Comparison of ENCODE assay signal across 9 cellular contexts in genomic region chr12:14995583-14996425, GRCh38. TPM values are rescaled to one million over a fixed set of nuclear protein-coding genes. Genes with fewer than 3 reads are reported as not detected.
DNase-seq lines count a peak whose midpoint lies in the region; ATAC-seq and TF ChIP-seq lines count a peak whose summit lies in the region.
"Had no signal": no experiment of that assay in that cellular context is flagged by ENCODE, and none has a peak within 500 bp of the region (broad histone marks: within the 10 kb centered on the region; RNA-seq: fewer than 3 reads in every experiment).

No MANE protein-coding gene starts in this region.

- no peaks in the 10 kb centered on the region for H3K27me3 ChIP-seq in CD8-positive, alpha-beta memory T cell (ENCODE audit: insufficient read depth, low read length, poor library complexity, severe bottlenecking)
- H3K27me3 ChIP-seq in HCT116 (ENCODE audit: insufficient read depth, low read length) (peaks cover 6% of the 10 kb centered on the region), aorta (ENCODE audit: control insufficient read depth in 1 of 2, insufficient read depth in 2 of 2, low read length in 1 of 2) (no peaks in the 10 kb centered on the region)

- H3K27me3 Mint-ChIP-seq in CD8-positive, alpha-beta memory T cell = peaks cover 2 to 9% of the 10 kb centered on the region in 2 donors
- H3K27me3 Mint-ChIP-seq in brain = peaks cover 4% of the 10 kb centered on the region

- H3K4me3 ChIP-seq in CD8-positive, alpha-beta memory T cell (ENCODE audit: low read length) = peak overlapping the region; percentile 2
- H3K4me3 ChIP-seq in HCT116 (replicated peaks in 1 of 2; ENCODE audit: low read depth in 1 of 2, low read length in 2 of 2) = no peak overlapping the region
- no peak overlapping the region for H3K4me3 ChIP-seq in aorta (ENCODE audit: low read length in 2 of 2)
- H3K4me3 ChIP-seq: skin epidermis had no signal

- H3K36me3 ChIP-seq in CD8-positive, alpha-beta memory T cell (ENCODE audit: insufficient read depth, low read length) = no peaks in the 10 kb centered on the region
- H3K36me3 ChIP-seq in HCT116 (ENCODE audit: control insufficient read depth in 1 of 2, insufficient read depth in 2 of 2, low read length in 2 of 2) (no peaks in the 10 kb centered on the region), aorta (ENCODE audit: control insufficient read depth in 1 of 2, insufficient read depth in 2 of 2, low read length in 1 of 2) (no peaks in the 10 kb centered on the region)

- H3K4me1 Mint-ChIP-seq in CD8-positive, alpha-beta memory T cell = peaks cover 23 to 31% (median 29%) of the 10 kb centered on the region in 3 donors
- H3K4me1 Mint-ChIP-seq in brain = peaks cover 6% of the 10 kb centered on the region

- H3K27ac Mint-ChIP-seq in CD8-positive, alpha-beta memory T cell = peak overlapping the region in 7 of 8 donors; percentile 12 to 71 (median 61)
- peak overlapping the region in 2 of 5 experiments; percentile 31 to 51 for H3K27ac Mint-ChIP-seq in brain

- DNase-seq in CD8-positive, alpha-beta memory T cell = peak in 2 of 5 donors; percentile 57 to 66
- DNase-seq in HCT116 (ENCODE audit: low read depth, low spot score) = peak; percentile 63
- DNase-seq in NCI-H524 treated with DMSO at 0.1 percent for 48 hours (lab: John Stamatoyannopoulos, UW) = peak; percentile 4
- DNase-seq in left colon = no peak
- no peak for DNase-seq in aorta
- DNase-seq in epidermal melanocyte (ENCODE audit: insufficient read length, low spot score) = no peak

- POLR2A ChIA-PET in CD8-positive, alpha-beta memory T cell (lab: Charles Lee) = interaction anchor here (0.6 to 1.2 kb wide), 7 partner anchors 34 to 226 kb away, joined by 4 to 9 read pairs (median 6); partner anchors contain the start of genes C12orf60, ERP27 and WBP11
- POLR2A ChIA-PET in HCT116 (lab: Charles Lee) = no interaction called here

- TF ChIP-seq POLR2A in HCT116 (IDR thresholded peaks at IDR 0.05; ENCODE audit: borderline replicate concordance, extremely low read depth, insufficient read depth, insufficient read length) = no peak

- peak; percentile 81 for TF ChIP-seq RAD21 in HCT116 (IDR thresholded peaks at IDR 0.05; ENCODE audit: low read depth)

- peaks cover 0 to 7% (median 1%) of the 10 kb centered on the region in 3 donors for H3K36me3 Mint-ChIP-seq in CD8-positive, alpha-beta memory T cell
- H3K36me3 Mint-ChIP-seq in brain = no peaks in the 10 kb centered on the region

- no peaks in the 10 kb centered on the region for H3K9me3 ChIP-seq in CD8-positive, alpha-beta memory T cell (ENCODE audit: low read length)
- H3K9me3 ChIP-seq in HCT116 (ENCODE audit: control insufficient read depth in 1 of 2, insufficient read depth in 1 of 2, low read depth in 1 of 2, low read length in 2 of 2) (no peaks in the 10 kb centered on the region), aorta (ENCODE audit: control insufficient read depth, low read length) (no peaks in the 10 kb centered on the region)

- CTCF ChIA-PET in CD8-positive, alpha-beta memory T cell (lab: Charles Lee) = interaction anchor here (0.7 to 4.0 kb wide), 30 partner anchors 8 to 272 kb away, joined by 3 to 47 read pairs (median 4); partner anchors contain the start of genes ARHGDIB, ART4, ERP27 and RERG
- CTCF ChIA-PET in HCT116 (lab: Charles Lee) = interaction anchor here (0.6 to 2.8 kb wide), 12 partner anchors 12 to 758 kb away, joined by 3 to 24 read pairs (median 4); partner anchors contain the start of genes ART4, C12orf60 and WBP11

- no TSS peak for BruUV-seq in HCT116 (replicated peaks; lab: Mats Ljungman, UMichigan)

- no peaks in the 10 kb centered on the region for H4K20me1 ChIP-seq in HCT116 (ENCODE audit: insufficient read depth)

- no peaks in the 10 kb centered on the region for H3K9me2 ChIP-seq in HCT116 (ENCODE audit: insufficient read depth)

- TF ChIP-seq CTCF in HCT116 (IDR thresholded peaks at IDR 0.05 in 2 of 3, conservative IDR thresholded peaks at IDR 0.05 in 1 of 3; ENCODE audit: borderline replicate concordance in 1 of 3, insufficient read depth in 1 of 3, low read depth in 2 of 3, low read length in 2 of 3) (peak; percentile 37 to 76 (median 71); a peak in 5 of 6 replicates), brain (conservative IDR thresholded peaks at IDR 0.05) (peak; percentile 84 to 86)

- no peak overlapping the region for H3K27ac ChIP-seq in CD8-positive, alpha-beta memory T cell (ENCODE audit: low read depth, low read length)
- H3K27ac ChIP-seq in HCT116 (ENCODE audit: low read depth, low read length) (no peak overlapping the region), aorta (ENCODE audit: low read depth in 1 of 2, low read length in 2 of 2) (no peak overlapping the region)
- H3K27ac ChIP-seq: skin epidermis had no signal

- H3K79me2 ChIP-seq in HCT116 (ENCODE audit: insufficient read depth, low read length) = no peaks in the 10 kb centered on the region

- H3K9me3 Mint-ChIP-seq in CD8-positive, alpha-beta memory T cell = peaks cover 0 to 3% (median 0%) of the 10 kb centered on the region in 5 donors
- H3K9me3 Mint-ChIP-seq in brain = peaks cover 0 to 15% (median 9%) of the 10 kb centered on the region in 5 experiments

- peak overlapping the region; percentile 47 for H2AFZ ChIP-seq in HCT116 (ENCODE audit: low read depth, low read length, poor library complexity, severe bottlenecking)

- RAD21 ChIA-PET in HCT116 (lab: Charles Lee; ENCODE audit: low non-redundant PET in 1 of 2, low total read pairs in 2 of 2, uncharacterized antibody in 2 of 2, unreplicated experiment in 2 of 2) = interaction anchor here (0.6 to 1.2 kb wide), 4 partner anchors 12 to 185 kb away, joined by 3 to 6 read pairs (median 3); no protein-coding TSS in a partner anchor

- intact Hi-C loops in HCT116 (cut with micrococcal nuclease) = loop anchor here (1.0 to 10.0 kb wide), 7 partner anchors 59 to 811 kb away; no protein-coding TSS in a partner anchor
- intact Hi-C loops in left colon (cut with DNase I, micrococcal nuclease) = loop anchor here (2.0 to 10.0 kb wide), 3 partner anchors 149 to 269 kb away; partner anchors contain the start of gene ART4 (in 1 of the 2)
- intact Hi-C loops in aorta (cut with DNase I) = loop anchor here (2.0 to 10.0 kb wide), 7 partner anchors 61 to 529 kb away; partner anchors contain the start of gene ERP27 (in 1 of the 2)

- H3K4me1 ChIP-seq in CD8-positive, alpha-beta memory T cell (ENCODE audit: insufficient read depth, low read length) = peaks cover 24% of the 10 kb centered on the region
- no peaks in the 10 kb centered on the region for H3K4me1 ChIP-seq in HCT116 (ENCODE audit: control insufficient read depth in 1 of 2, insufficient read depth in 2 of 2, low read length in 2 of 2)
- H3K4me1 ChIP-seq in aorta (ENCODE audit: control insufficient read depth in 1 of 2, insufficient read depth in 2 of 2, low read length in 2 of 2) = no peaks in the 10 kb centered on the region

- 86 to 89% methylated on average over 3 of the region's 3 CpGs for WGBS in aorta, 2 donors

- H3K9ac ChIP-seq in HCT116 (ENCODE audit: low read length) = no peak overlapping the region

- no peak overlapping the region for H3K4me2 ChIP-seq in HCT116 (ENCODE audit: low read length)

- ATAC-seq in HCT116 (peak; percentile 34; the same call in 1 of the 2 replicates), left colon (peak; percentile 56), aorta (ENCODE audit: low FRiP score) (peak; percentile 82), HG02588 (IDR thresholded peaks at IDR 0.05; ENCODE audit: unreplicated experiment) (no peak)

- peak overlapping the region in 2 of 7 donors; percentile 12 to 27 for H3K4me3 Mint-ChIP-seq in CD8-positive, alpha-beta memory T cell
- H3K4me3 Mint-ChIP-seq in brain = no peak overlapping the region

TF ChIP-seq in HCT116, 20 proteins besides CTCF, POLR2A, EP300 and RAD21 (continues in another document):
- no peak for TF ChIP-seq TCF7L2 (IDR thresholded peaks at IDR 0.05; ENCODE audit: borderline replicate concordance, extremely low read depth, insufficient read depth, insufficient read length)

RNA-seq across cellular contexts. Expression of gene PDE6H, which starts 23.0 kb away (rescaled TPM):
- total RNA-seq in CD8-positive, alpha-beta memory T cell = not detected
- not detected for polyA plus RNA-seq in CD8-positive, alpha-beta memory T cell
- not detected for total RNA-seq in HCT116 (2021; ENCODE audit: unreplicated experiment)
- not detected in 2 replicates for polyA plus RNA-seq in HCT116 (2012)
- not detected for polyA plus RNA-seq in brain (ENCODE audit: insufficient read depth, low read depth, low replicate concordance)
- total RNA-seq in left colon = not detected
- total RNA-seq in aorta = not detected
- not detected for polyA plus RNA-seq in aorta

RNA-seq across cellular contexts. Expression of gene ARHGDIB, which starts 34.4 kb away (rescaled TPM):
- total RNA-seq in CD8-positive, alpha-beta memory T cell = 100 to 1,000 TPM; 495 to 511 TPM
- polyA plus RNA-seq in CD8-positive, alpha-beta memory T cell = 2,936 TPM
- total RNA-seq in HCT116 (2021; ENCODE audit: unreplicated experiment) = 4.3 TPM
- 1.6 and 2.3 TPM in 2 replicates for polyA plus RNA-seq in HCT116 (2012)
- 38.1 TPM for polyA plus RNA-seq in brain (ENCODE audit: insufficient read depth, low read depth, low replicate concordance)
- total RNA-seq in left colon = 10 to 100 TPM; 23.5 to 38.5 TPM
- 100 to 1,000 TPM; 119 to 143 TPM for total RNA-seq in aorta
- 100 to 1,000 TPM; 160 to 248 TPM for polyA plus RNA-seq in aorta

RNA-seq across cellular contexts. Expression of gene ERP27, which starts 57.5 kb away (rescaled TPM):
- 1 to 10 TPM; 2.0 to 2.1 TPM for total RNA-seq in CD8-positive, alpha-beta memory T cell
- polyA plus RNA-seq in CD8-positive, alpha-beta memory T cell = 5.3 TPM
- 0.39 TPM for total RNA-seq in HCT116 (2021; ENCODE audit: unreplicated experiment)
- not detected in 2 replicates for polyA plus RNA-seq in HCT116 (2012)
- polyA plus RNA-seq in brain (ENCODE audit: insufficient read depth, low read depth, low replicate concordance) = not detected
- total RNA-seq in left colon = 1 to 10 TPM; 1.0 to 3.3 TPM
- total RNA-seq in aorta = 1 to 10 TPM; 1.3 to 3.2 TPM
- polyA plus RNA-seq in aorta = 1 to 10 TPM in 1 of 2 donors, under 1 TPM in 1; 0.20 to 5.3 TPM

Comparison
In these comparisons a context has a peak if more than half of its experiments do, and no peak if none do; other contexts are left out.
1. DNase-seq: peak in HCT116 (single experiment) and NCI-H524 treated with DMSO at 0.1 percent for 48 hours (single experiment); none in left colon (0 of 2), aorta (0 of 2) and epidermal melanocyte (single experiment).